ENCODE assay signal across 19 cellular contexts in the genomic region with DNA sequence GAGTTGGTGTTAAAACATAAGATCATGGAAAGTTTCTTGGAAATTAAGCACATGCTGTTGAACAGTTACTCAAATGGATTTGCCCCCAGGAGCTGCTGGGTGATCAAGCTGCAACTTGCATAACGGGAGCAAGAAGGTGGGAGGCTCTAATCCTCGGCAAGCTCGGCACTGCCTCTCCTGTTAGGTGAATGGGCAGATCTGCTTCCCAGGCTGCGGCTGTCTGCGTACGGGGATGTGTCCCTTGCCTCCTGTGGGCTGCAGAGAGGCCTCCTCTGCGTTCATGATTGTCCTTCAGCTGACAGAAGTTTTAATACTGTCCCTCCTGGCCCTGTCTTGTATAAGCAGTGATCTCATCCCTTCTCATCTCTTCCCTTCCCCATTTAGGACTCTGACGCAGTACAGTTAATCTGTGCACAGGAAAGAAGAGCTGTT. TPM values are rescaled to one million over a fixed set of nuclear protein-coding genes. Genes with fewer than 3 reads are reported as not detected.
DNase-seq lines count a peak whose midpoint lies in the region; ATAC-seq, FAIRE-seq and TF ChIP-seq lines count a peak whose summit lies in the region.
"Had no signal": no experiment of that assay in that cellular context is flagged by ENCODE, and none has a peak within 500 bp of the region (broad histone marks: within the 10 kb centered on the region; RNA-seq: fewer than 3 reads in every experiment).

No MANE protein-coding gene starts in this region.

- peaks cover 21% of the 10 kb centered on the region for H3K36me3 Mint-ChIP-seq in activated naive CD8-positive, alpha-beta T cell
- H3K36me3 Mint-ChIP-seq in activated naive CD8-positive, alpha-beta T cell treated with anti-CD3 and anti-CD28 coated beads, Interleukin-2, amount 50 U/mL, for 24 hours (ENCODE audit: low read depth): peaks cover 32% of the 10 kb centered on the region

- intact Hi-C loops in kidney (cut with DNase I): no loop called here
- intact Hi-C loops in vagina (cut with DNase I): loop anchor here (5.0 kb wide), 1 partner anchor 1632 kb away; no protein-coding TSS in a partner anchor

- FAIRE-seq in kidney (lab: Jason Lieb, UNC): no peak
- FAIRE-seq: A549, GM12878 had no signal

- no peak overlapping the region for H3K4me3 ChIP-seq in epithelial cell of esophagus (ENCODE audit: low read length)
- no peak overlapping the region for H3K4me3 ChIP-seq in kidney (ENCODE audit: low read length in 2 of 2)
- H3K4me3 ChIP-seq in vagina: no peak overlapping the region
- H3K4me3 ChIP-seq: A549, GM12878 had no signal

- H3K4me3 Mint-ChIP-seq in activated naive CD8-positive, alpha-beta T cell: no peak overlapping the region
- no peak overlapping the region for H3K4me3 Mint-ChIP-seq in activated naive CD8-positive, alpha-beta T cell treated with anti-CD3 and anti-CD28 coated beads, Interleukin-2, amount 50 U/mL, for 24 hours
- H3K4me3 Mint-ChIP-seq: CD8-positive, alpha-beta memory T cell; effector memory CD8-positive, alpha-beta T cell had no signal

- H3K27ac ChIP-seq in kidney (ENCODE audit: low read depth in 2 of 2, low read length in 2 of 2): peak overlapping the region; percentile 78 to 80
- H3K27ac ChIP-seq in vagina: peak overlapping the region; percentile 33
- H3K27ac ChIP-seq: A549, brain microvascular endothelial cell had no signal

- TF ChIP-seq POLR2A in vagina (IDR thresholded peaks at IDR 0.05): no peak

- H3K4me1 ChIP-seq in kidney (ENCODE audit: control insufficient read depth in 1 of 2, insufficient read depth in 1 of 2, low read depth in 1 of 2, low read length in 2 of 2): peaks cover 2 to 11% of the 10 kb centered on the region in 2 donors
- H3K4me1 ChIP-seq in vagina: no peaks in the 10 kb centered on the region
- H3K4me1 ChIP-seq: A549 had no signal

- H3K27me3 ChIP-seq in vagina: no peaks in the 10 kb centered on the region
- H3K27me3 ChIP-seq: brain microvascular endothelial cell had no signal

- H3K9me3 Mint-ChIP-seq in activated naive CD8-positive, alpha-beta T cell (ENCODE audit: low read depth): no peaks in the 10 kb centered on the region
- H3K9me3 Mint-ChIP-seq in activated naive CD8-positive, alpha-beta T cell treated with anti-CD3 and anti-CD28 coated beads, Interleukin-2, amount 50 U/mL, for 24 hours: no peaks in the 10 kb centered on the region
- H3K9me3 Mint-ChIP-seq: CD8-positive, alpha-beta memory T cell; effector memory CD8-positive, alpha-beta T cell had no signal

- H3K4me1 Mint-ChIP-seq in activated naive CD8-positive, alpha-beta T cell (ENCODE audit: low read depth): peaks cover 23% of the 10 kb centered on the region
- H3K4me1 Mint-ChIP-seq in activated naive CD8-positive, alpha-beta T cell treated with anti-CD3 and anti-CD28 coated beads, Interleukin-2, amount 50 U/mL, for 24 hours: peaks cover 6% of the 10 kb centered on the region

- peak overlapping the region in 1 of 2 donors; percentile 36 for H3K9ac ChIP-seq in kidney (ENCODE audit: low read length in 2 of 2)
- H3K9ac ChIP-seq: SK-N-SH had no signal

- TF ChIP-seq CTCF in epithelial cell of esophagus (IDR thresholded peaks at IDR 0.05; ENCODE audit: insufficient read depth, low read depth, low read length, missing control alignments) (no peak), kidney (IDR thresholded peaks at IDR 0.05; ENCODE audit: borderline replicate concordance, extremely low read depth, insufficient read depth) (no peak), vagina (IDR thresholded peaks at IDR 0.05) (no peak)

- H3K36me3 ChIP-seq in kidney (ENCODE audit: control insufficient read depth in 1 of 2, insufficient read depth in 2 of 2, low read length in 2 of 2) (peaks cover 21 to 29% of the 10 kb centered on the region in 2 donors), vagina (peaks cover 0 to 20% of the 10 kb centered on the region in 2 donors)

- DNase-seq in activated naive CD8-positive, alpha-beta T cell treated with anti-CD3 and anti-CD28 coated beads, Interleukin-2, amount 50 U/mL, for 24 hours: no peak
- peak; percentile 91 for DNase-seq in epithelial cell of esophagus (ENCODE audit: low read depth)
- no peak for DNase-seq in kidney
- DNase-seq in vagina (ENCODE audit: extremely low spot score in 2 of 2): peak in 1 of 2 donors; percentile 90
- DNase-seq in T-helper 2 cell: no peak
- no peak for DNase-seq in kidney glomerular epithelial cell (lab: John Stamatoyannopoulos, UW)
- DNase-seq: brain microvascular endothelial cell; CD8-positive, alpha-beta memory T cell; effector memory CD8-positive, alpha-beta T cell; EL; islet precursor cell; NCI-H1436; NCI-H345; SK-N-SH had no signal

- H3K27me3 Mint-ChIP-seq in activated naive CD8-positive, alpha-beta T cell: no peaks in the 10 kb centered on the region
- no peaks in the 10 kb centered on the region for H3K27me3 Mint-ChIP-seq in activated naive CD8-positive, alpha-beta T cell treated with anti-CD3 and anti-CD28 coated beads, Interleukin-2, amount 50 U/mL, for 24 hours
- H3K27me3 Mint-ChIP-seq: CD8-positive, alpha-beta memory T cell; effector memory CD8-positive, alpha-beta T cell; progenitor cell of endocrine pancreas had no signal

- H3K9me3 ChIP-seq in kidney (ENCODE audit: control insufficient read depth in 1 of 2, low read length in 2 of 2) (no peaks in the 10 kb centered on the region), vagina (no peaks in the 10 kb centered on the region)
- H3K9me3 ChIP-seq: A549, SK-N-SH had no signal

- ATAC-seq in activated naive CD8-positive, alpha-beta T cell treated with anti-CD3 and anti-CD28 coated beads, Interleukin-2, amount 50 U/mL, for 24 hours: no peak
- no peak for ATAC-seq in GM21390 (IDR thresholded peaks at IDR 0.05; ENCODE audit: unreplicated experiment)
- ATAC-seq: A549; effector memory CD8-positive, alpha-beta T cell; GM12878 had no signal

- H3K27ac Mint-ChIP-seq in activated naive CD8-positive, alpha-beta T cell: peak overlapping the region; percentile 34
- H3K27ac Mint-ChIP-seq in activated naive CD8-positive, alpha-beta T cell treated with anti-CD3 and anti-CD28 coated beads, Interleukin-2, amount 50 U/mL, for 24 hours: no peak overlapping the region
- H3K27ac Mint-ChIP-seq: progenitor cell of endocrine pancreas had no signal

RNA-seq across cellular contexts. Expression of gene ATP1A1, which starts 36.7 kb away (rescaled TPM):
- total RNA-seq in kidney (2,241 TPM), vagina (358 TPM)
- polyA plus RNA-seq in kidney (ENCODE audit: insufficient read depth, low read depth, low replicate concordance): 1,218 TPM
